ENCODE assay signal across 8 cellular contexts in the genomic region with DNA sequence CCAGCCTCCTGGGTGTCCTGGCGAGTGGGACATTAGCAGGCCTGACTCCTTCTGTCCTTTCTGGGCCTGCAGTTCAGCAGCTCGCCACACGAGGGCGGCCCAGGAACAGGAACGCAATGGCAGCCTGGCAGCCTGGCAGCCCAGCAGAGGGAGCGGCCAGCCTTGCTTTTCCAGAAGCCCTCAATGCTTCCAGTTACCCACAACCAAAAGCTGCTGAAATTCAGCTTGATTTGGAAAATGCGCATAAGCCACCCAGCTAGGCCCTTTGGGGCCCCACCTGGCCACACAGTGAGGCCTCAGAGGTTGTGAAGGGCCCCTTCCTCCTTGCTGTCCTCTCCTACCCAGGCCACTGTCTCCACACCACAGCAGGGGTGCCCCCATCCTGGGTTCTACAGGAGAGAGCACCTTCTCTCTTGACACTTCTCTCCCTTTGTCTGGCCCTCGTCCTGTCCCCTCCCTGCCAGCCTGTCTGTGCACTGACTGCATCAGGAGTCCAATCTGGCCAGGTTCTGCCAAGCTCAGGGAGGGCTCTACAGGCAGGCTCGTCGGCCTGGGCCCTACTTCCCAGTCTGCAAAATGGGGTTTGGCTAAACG.
DNase-seq lines count a peak whose midpoint lies in the region; FAIRE-seq and TF ChIP-seq lines count a peak whose summit lies in the region.

No MANE protein-coding gene starts in this region.

- in situ Hi-C loops in T47D (cut with HindIII; ENCODE audit: low pct_unique_long_range_greater_than_20kb, low sequenced_read_pairs), result no loop called here

- H3K4me3 ChIP-seq in AG09309 (ENCODE audit: control insufficient read depth, low read depth, low read length) (no peak overlapping the region), WI38 (ENCODE audit: low read depth, low read length) (no peak overlapping the region)

- TF ChIP-seq CTCF in AG09309 (IDR thresholded peaks at IDR 0.05; ENCODE audit: control insufficient read depth, insufficient read depth, low read depth, low read length, missing control alignments) (peak; percentile 100), WI38 (IDR thresholded peaks at IDR 0.05; ENCODE audit: low read depth, low read length) (peak; percentile 99)

- FAIRE-seq in GM19239 (lab: Jason Lieb, UNC), result peak; percentile 39

- peak; percentile 24 for DNase-seq in AG09309 (ENCODE audit: low read depth)
- DNase-seq in GM19239 (ENCODE audit: insufficient read length, low spot score), result peak; percentile 90
- DNase-seq in NCI-H2081 treated with DMSO at 0.1 percent for 48 hours (lab: John Stamatoyannopoulos, UW), result peak; percentile 27
- peak; percentile 64 to 78 for DNase-seq in T47D (ENCODE audit: low read depth in 1 of 2, low spot score in 1 of 2)
- peak; percentile 93 for DNase-seq in inferior parietal cortex (ENCODE audit: extremely low spot score)
- DNase-seq in stimulated activated CD4-positive, alpha-beta T cell treated with anti-CD3 and anti-CD28 coated beads, Interleukin-12 subunit alpha, Interleukin-12 subunit beta, amount 100 ng/mL, for 4 hours, result peak; percentile 86
- no peak for DNase-seq in NCI-H2107 (lab: John Stamatoyannopoulos, UW)
